ENCODE assay signal across 18 cellular contexts in genomic region chr12:9030776-9031175, GRCh38.
"Had no signal": no experiment of that assay in that cellular context is flagged by ENCODE, and none has a peak within 500 bp of the region (broad histone marks: within the 10 kb centered on the region; RNA-seq: fewer than 3 reads in every experiment).

No MANE protein-coding gene starts in this region.

- ATAC-seq: gastroesophageal sphincter, heart left ventricle had no signal

- DNase-seq: activated B cell treated with CpG ODN at 0.5 μM for 24 hours; activated CD4-positive, alpha-beta T cell treated with anti-CD3 and anti-CD28 coated beads for 48 hours; effector CD4-positive, alpha-beta T cell; heart left ventricle; kidney glomerular epithelial cell; left ventricle myocardium inferior; mammary epithelial cell; testis had no signal

- H3K4me1 ChIP-seq: ascending aorta, esophagus muscularis mucosa, gastroesophageal sphincter, left ventricle myocardium inferior, prostate gland, right atrium auricular region, testis had no signal

- H3K27me3 Mint-ChIP-seq: activated B cell treated with CpG ODN at 0.5 μM for 24 hours had no signal

- H3K9me3 Mint-ChIP-seq: activated B cell treated with CpG ODN at 0.5 μM for 24 hours; activated T-helper 1 cell treated with anti-CD3 and anti-CD28 coated beads, Interleukin-12 subunit alpha, Interleukin-12 subunit beta, Interleukin-2, Interleukin-4 antibody, amounts not matched to agents 30 ng/mL and 10 ng/mL and 1 ng/mL, durations not matched to agents 14 hours and 24 hours and 36 hours had no signal

- H3K27ac Mint-ChIP-seq: activated B cell treated with CpG ODN at 0.5 μM for 24 hours; activated T-helper 1 cell treated with anti-CD3 and anti-CD28 coated beads, Interleukin-12 subunit alpha, Interleukin-12 subunit beta, Interleukin-2, Interleukin-4 antibody, amounts not matched to agents 30 ng/mL and 10 ng/mL and 1 ng/mL, durations not matched to agents 14 hours and 24 hours and 36 hours; type B pancreatic cell had no signal

- H3K4me3 Mint-ChIP-seq: activated B cell treated with CpG ODN at 0.5 μM for 24 hours; activated T-helper 1 cell treated with anti-CD3 and anti-CD28 coated beads, Interleukin-12 subunit alpha, Interleukin-12 subunit beta, Interleukin-2, Interleukin-4 antibody, amounts not matched to agents 30 ng/mL and 10 ng/mL and 1 ng/mL, durations not matched to agents 14 hours and 24 hours and 36 hours; neural crest cell; type B pancreatic cell had no signal

- H3K9me3 ChIP-seq: ascending aorta, esophagus muscularis mucosa, gastroesophageal sphincter, left ventricle myocardium inferior, prostate gland, right atrium auricular region, testis had no signal

- H3K27me3 ChIP-seq: ascending aorta, esophagus muscularis mucosa, gastroesophageal sphincter, heart left ventricle, right atrium auricular region, testis had no signal

- H3K27ac ChIP-seq: ascending aorta, coronary artery, esophagus muscularis mucosa, gastroesophageal sphincter, heart left ventricle, left ventricle myocardium inferior, prostate gland, right atrium auricular region, skin epidermis, testis had no signal
